ENCODE assay signal across 19 cellular contexts in genomic region chr4:176593943-176594342, GRCh38.
"Had no signal": no experiment of that assay in that cellular context is flagged by ENCODE, and none has a peak within 500 bp of the region (broad histone marks: within the 10 kb centered on the region; RNA-seq: fewer than 3 reads in every experiment).

No MANE protein-coding gene starts in this region.

- H3K27me3 Mint-ChIP-seq: activated naive CD4-positive, alpha-beta T cell treated with anti-CD3 and anti-CD28 coated beads, Interleukin-2, amount 50 U/mL, for 24 hours; stimulated activated naive CD8-positive, alpha-beta T cell treated with anti-CD3 and anti-CD28 coated beads, Interleukin-15, Interleukin-2, amounts not matched to agents 100 ng/mL and 50 ng/mL, for 24 hours had no signal

- H3K4me1 Mint-ChIP-seq: activated naive CD4-positive, alpha-beta T cell treated with anti-CD3 and anti-CD28 coated beads, Interleukin-2, amount 50 U/mL, for 24 hours; nephron had no signal

- H3K27ac Mint-ChIP-seq: activated naive CD4-positive, alpha-beta T cell treated with anti-CD3 and anti-CD28 coated beads, Interleukin-2, amount 50 U/mL, for 24 hours; nephron; stimulated activated naive CD8-positive, alpha-beta T cell treated with anti-CD3 and anti-CD28 coated beads, Interleukin-15, Interleukin-2, amounts not matched to agents 100 ng/mL and 50 ng/mL, for 24 hours had no signal

- H3K27ac ChIP-seq: body of pancreas, left ventricle myocardium inferior, neutrophil, ovary, thyroid gland, WERI-Rb-1 had no signal

- H3K27me3 ChIP-seq: body of pancreas, neutrophil, ovary, thyroid gland had no signal

- H3K36me3 Mint-ChIP-seq: activated naive CD4-positive, alpha-beta T cell treated with anti-CD3 and anti-CD28 coated beads, Interleukin-2, amount 50 U/mL, for 24 hours had no signal

- H3K4me3 ChIP-seq: body of pancreas, left ventricle myocardium inferior, ovary, thyroid gland had no signal

- ATAC-seq: body of pancreas, right cardiac atrium had no signal

- H3K4me1 ChIP-seq: body of pancreas, left ventricle myocardium inferior, thyroid gland had no signal

- H3K4me3 Mint-ChIP-seq: activated naive CD4-positive, alpha-beta T cell treated with anti-CD3 and anti-CD28 coated beads, Interleukin-2, amount 50 U/mL, for 24 hours; nephron; stimulated activated naive CD8-positive, alpha-beta T cell treated with anti-CD3 and anti-CD28 coated beads, Interleukin-15, Interleukin-2, amounts not matched to agents 100 ng/mL and 50 ng/mL, for 24 hours had no signal

- DNase-seq: activated CD4-positive, alpha-beta T cell treated with anti-CD3 and anti-CD28 coated beads, Interleukin-2, amount 50 U/mL, for 1 hour; activated CD4-positive, CD25-positive, alpha-beta regulatory T cell treated with anti-CD3 and anti-CD28 coated beads, Interleukin-2, amount 50 U/mL, for 72 hours; activated gamma-delta T cell treated with Interleukin-2 at 50 U/mL for 16 hours; activated T-cell treated with anti-CD3 and anti-CD28 coated beads, Interleukin-2, amount 50 U/mL, for 1 hour; anterior cingulate cortex; body of pancreas; foreskin melanocyte; kidney; left ventricle myocardium inferior; ovary; right cardiac atrium; stimulated activated CD4-positive, alpha-beta T cell treated with anti-CD3 and anti-CD28 coated beads, Interleukin-12 subunit alpha, Interleukin-12 subunit beta, amount 100 ng/mL, for 4 hours; substantia nigra; thyroid gland; WERI-Rb-1 had no signal

- H3K9me3 ChIP-seq: body of pancreas, neutrophil, ovary, thyroid gland had no signal

- H3K36me3 ChIP-seq: left ventricle myocardium inferior, neutrophil, ovary, thyroid gland, WERI-Rb-1 had no signal
